Comparison of ENCODE assay signal across 8 cellular contexts in the genomic region with DNA sequence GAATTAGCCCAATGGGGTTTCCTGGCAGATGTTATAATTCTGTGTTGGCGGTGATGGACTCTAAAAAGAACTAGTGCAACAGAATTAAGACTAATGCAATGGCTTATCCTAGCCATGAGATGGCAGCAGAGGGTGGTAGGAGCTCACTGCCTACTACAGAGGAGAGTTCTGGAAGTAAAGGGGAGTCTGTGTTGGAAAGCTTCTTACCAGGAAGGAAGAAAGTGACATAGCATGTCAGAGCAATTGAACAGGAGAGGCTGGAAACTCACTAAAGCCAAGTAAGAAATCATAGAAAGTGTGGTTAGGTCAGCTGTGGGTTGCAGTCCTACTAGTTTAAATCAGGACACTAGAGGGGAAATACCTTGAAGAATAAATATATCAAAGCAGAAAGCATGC. TPM values are rescaled to one million over a fixed set of nuclear protein-coding genes. Genes with fewer than 3 reads are reported as not detected.
A peak's percentile ranks its signal among the peaks of the same experiment; 100 is the strongest.
DNase-seq lines count a peak whose midpoint lies in the region; ATAC-seq, FAIRE-seq and TF ChIP-seq lines count a peak whose summit lies in the region.

No MANE protein-coding gene starts in this region.

- H3K27ac ChIP-seq in CD4-positive, CD25-positive, alpha-beta regulatory T cell (ENCODE audit: insufficient read depth, low read length, poor library complexity, severe bottlenecking) = no peak overlapping the region
- peak overlapping the region in 1 of 4 donors; percentile 41 for H3K27ac ChIP-seq in gastroesophageal sphincter

- no peak for FAIRE-seq in GM19239 (lab: Jason Lieb, UNC)

- no peaks in the 10 kb centered on the region for H3K4me1 Mint-ChIP-seq in CD4-positive, CD25-positive, alpha-beta regulatory T cell
- peaks cover 16% of the 10 kb centered on the region for H3K4me1 Mint-ChIP-seq in WTC11

- 13 to 45% methylated on average over 1 of the region's 1 CpG for WGBS in gastroesophageal sphincter (ENCODE audit: low coverage in 1 of 2), 2 donors

- H3K9me3 ChIP-seq in CD4-positive, CD25-positive, alpha-beta regulatory T cell (ENCODE audit: control insufficient read depth in 2 of 2, low read length in 2 of 2) = no peaks in the 10 kb centered on the region
- no peaks in the 10 kb centered on the region for H3K9me3 ChIP-seq in gastroesophageal sphincter

- TF ChIP-seq CTCF in WTC11 (IDR thresholded peaks at IDR 0.05) (peak; percentile 46), gastroesophageal sphincter (IDR thresholded peaks at IDR 0.05) (peak; percentile 25 to 71 (median 53))

- ATAC-seq in CD4-positive, CD25-positive, alpha-beta regulatory T cell (ENCODE audit: low read depth in 2 of 2) = no peak
- ATAC-seq in GM18499 (IDR thresholded peaks at IDR 0.05; ENCODE audit: insufficient read depth, unreplicated experiment) (peak; percentile 73), HG02759 (IDR thresholded peaks at IDR 0.05; ENCODE audit: unreplicated experiment) (peak; percentile 77), WTC11 (peak; percentile 96), gastroesophageal sphincter (peak; percentile 82)

- H3K4me3 Mint-ChIP-seq in CD4-positive, CD25-positive, alpha-beta regulatory T cell = no peak overlapping the region
- H3K4me3 Mint-ChIP-seq in WTC11 = no peak overlapping the region

- H3K4me3 ChIP-seq in CD4-positive, CD25-positive, alpha-beta regulatory T cell (ENCODE audit: low read depth, low read length) = no peak overlapping the region
- H3K4me3 ChIP-seq in gastroesophageal sphincter = no peak overlapping the region

- no peak for TF ChIP-seq EP300 in gastroesophageal sphincter (IDR thresholded peaks at IDR 0.05)

- no peak for TF ChIP-seq POLR2A in gastroesophageal sphincter (IDR thresholded peaks at IDR 0.05)

- H3K36me3 ChIP-seq in CD4-positive, CD25-positive, alpha-beta regulatory T cell (ENCODE audit: control insufficient read depth, insufficient read depth, low read length) = no peaks in the 10 kb centered on the region
- H3K36me3 ChIP-seq in gastroesophageal sphincter = no peaks in the 10 kb centered on the region

- no peak overlapping the region for H3K27ac Mint-ChIP-seq in CD4-positive, CD25-positive, alpha-beta regulatory T cell
- peak overlapping the region; percentile 16; the same call in 1 of the 2 replicates for H3K27ac Mint-ChIP-seq in WTC11

- CTCF ChIA-PET in WTC11 (lab: Charles Lee) = interaction anchor here (0.5 to 2.8 kb wide), 15 partner anchors 13 to 329 kb away, joined by 3 to 28 read pairs (median 5); no protein-coding TSS in a partner anchor

- POLR2A ChIA-PET in WTC11 (lab: Charles Lee) = no interaction called here

- peaks cover 2% of the 10 kb centered on the region for H3K27me3 ChIP-seq in CD4-positive, CD25-positive, alpha-beta regulatory T cell (ENCODE audit: control insufficient read depth, insufficient read depth, low read length)
- H3K27me3 ChIP-seq in gastroesophageal sphincter = no peaks in the 10 kb centered on the region

- H3K4me1 ChIP-seq in CD4-positive, CD25-positive, alpha-beta regulatory T cell (ENCODE audit: control insufficient read depth, insufficient read depth, low read length, poor library complexity, severe bottlenecking) = no peaks in the 10 kb centered on the region
- H3K4me1 ChIP-seq in gastroesophageal sphincter = peaks cover 0 to 5% (median 0%) of the 10 kb centered on the region in 3 donors

- peaks cover 5% of the 10 kb centered on the region for H3K27me3 Mint-ChIP-seq in CD4-positive, CD25-positive, alpha-beta regulatory T cell
- H3K27me3 Mint-ChIP-seq in WTC11 (ENCODE audit: low read depth) = no peaks in the 10 kb centered on the region; the same call in 1 of the 2 replicates

- no peaks in the 10 kb centered on the region for H3K36me3 Mint-ChIP-seq in CD4-positive, CD25-positive, alpha-beta regulatory T cell
- H3K36me3 Mint-ChIP-seq in WTC11 = no peaks in the 10 kb centered on the region

- peaks cover 0 to 2% (median 0%) of the 10 kb centered on the region in 7 donors for H3K9me3 Mint-ChIP-seq in CD4-positive, CD25-positive, alpha-beta regulatory T cell
- H3K9me3 Mint-ChIP-seq in WTC11 = no peaks in the 10 kb centered on the region

- peak in 2 of 3 donors; percentile 2 to 34 for DNase-seq in CD4-positive, CD25-positive, alpha-beta regulatory T cell
- peak; percentile 67 for DNase-seq in NCI-H1092 treated with DMSO at 0.1 percent for 48 hours (lab: John Stamatoyannopoulos, UW)
- peak; percentile 19 for DNase-seq in WTC11 (ENCODE audit: low spot score)
- DNase-seq in pons (ENCODE audit: low spot score) = peak; percentile 59
- no peak for DNase-seq in GM19239 (ENCODE audit: insufficient read length, low spot score)

TF ChIP-seq in WTC11, 78 proteins besides CTCF, POLR2A, EP300 and RAD21:
- TF ChIP-seq CREM (CRISPR knock-in tag; IDR thresholded peaks at IDR 0.05) (no peak), RORB (CRISPR knock-in tag; IDR thresholded peaks at IDR 0.05) (no peak), TEAD1 (CRISPR knock-in tag; IDR thresholded peaks at IDR 0.05) (no peak), FOXJ3 (CRISPR knock-in tag; IDR thresholded peaks at IDR 0.05; ENCODE audit: borderline replicate concordance) (no peak), NR1H2 (CRISPR knock-in tag; IDR thresholded peaks at IDR 0.05) (no peak), NR3C1 (CRISPR knock-in tag; conservative IDR thresholded peaks at IDR 0.05; ENCODE audit: low read depth) (no peak)
- TF ChIP-seq, protein P1, sequence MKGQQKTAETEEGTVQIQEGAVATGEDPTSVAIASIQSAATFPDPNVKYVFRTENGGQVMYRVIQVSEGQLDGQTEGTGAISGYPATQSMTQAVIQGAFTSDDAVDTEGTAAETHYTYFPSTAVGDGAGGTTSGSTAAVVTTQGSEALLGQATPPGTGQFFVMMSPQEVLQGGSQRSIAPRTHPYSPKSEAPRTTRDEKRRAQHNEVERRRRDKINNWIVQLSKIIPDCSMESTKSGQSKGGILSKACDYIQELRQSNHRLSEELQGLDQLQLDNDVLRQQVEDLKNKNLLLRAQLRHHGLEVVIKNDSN (CRISPR knock-in tag; IDR thresholded peaks at IDR 0.05) = no peak
TF ChIP-seq in WTC11: peak in this region for 0.

RNA-seq across cellular contexts. Expression of a gene that starts 6.3 kb away (rescaled TPM):
- total RNA-seq in CD4-positive, CD25-positive, alpha-beta regulatory T cell = not detected
- polyA plus RNA-seq in CD4-positive, CD25-positive, alpha-beta regulatory T cell = not detected
- total RNA-seq in WTC11 (2021) (not detected in 3 replicates), gastroesophageal sphincter (not detected)

Comparison
In these comparisons a context has a peak if more than half of its experiments do, and no peak if none do; other contexts are left out.
1. ATAC-seq: peak in GM18499 (single experiment), HG02759 (single experiment), WTC11 (single experiment) and gastroesophageal sphincter (single experiment); none in CD4-positive, CD25-positive, alpha-beta regulatory T cell (0 of 2).